Comparison of ENCODE assay signal across 8 cellular contexts in the genomic region with DNA sequence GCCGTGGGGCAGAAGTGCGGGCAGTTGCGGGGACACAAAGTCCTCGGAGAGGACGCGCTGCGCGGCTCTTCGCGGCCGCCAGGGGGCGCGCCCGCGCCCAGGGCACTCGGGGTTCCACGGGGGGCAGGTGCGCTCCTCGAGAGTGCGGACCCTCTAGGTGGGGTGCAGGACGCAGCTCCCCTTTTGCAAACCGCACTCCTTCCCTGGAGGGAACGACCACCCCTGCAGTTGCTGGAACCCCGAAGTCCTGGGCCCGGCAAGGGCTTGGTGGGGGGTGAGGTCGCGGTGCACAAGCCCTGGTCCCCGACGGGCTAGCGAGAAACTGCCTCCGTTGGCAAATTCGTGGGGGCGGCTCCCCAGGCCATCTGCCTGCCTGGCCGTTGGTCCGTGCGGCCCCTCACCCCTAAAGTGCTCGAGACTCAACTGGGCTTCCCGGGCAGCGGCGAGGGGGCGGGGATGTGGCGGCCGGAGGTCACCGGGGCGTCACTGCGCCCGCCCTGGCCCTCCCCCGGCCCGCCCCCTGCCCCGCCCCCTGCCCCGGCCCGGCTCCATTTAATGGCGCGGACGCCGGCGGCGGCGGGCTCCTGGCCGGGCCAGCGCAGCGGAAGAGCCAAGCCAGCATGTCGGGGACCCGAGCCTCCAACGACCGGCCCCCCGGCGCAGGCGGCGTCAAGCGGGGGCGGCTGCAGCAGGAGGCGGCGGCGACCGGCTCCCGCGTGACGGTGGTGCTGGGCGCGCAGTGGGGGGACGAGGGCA. TPM values are rescaled to one million over a fixed set of nuclear protein-coding genes. Genes with fewer than 3 reads are reported as not detected.
DNase-seq lines count a peak whose midpoint lies in the region; ATAC-seq and TF ChIP-seq lines count a peak whose summit lies in the region.

A gene (plus strand): TSS at position 579 of the 756 bp plus-strand sequence. CDS start 42 bp downstream, at position 621.

- H3K27ac ChIP-seq in SU-DHL-6 (ENCODE audit: low read depth, low read length) (no peak within 1 kb of the TSS), adrenal gland (peak within 1 kb of the TSS in 3 of 5 donors; percentile 57 to 77 (median 73)), gastrocnemius medialis (peak within 1 kb of the TSS; percentile 94 to 99 (median 96))

- peaks cover 26 to 32% of the 10 kb centered on the region in 2 donors for H3K4me1 ChIP-seq in adrenal gland (replicated peaks in 1 of 2)
- peaks cover 59 to 70% of the 10 kb centered on the region in 2 donors for H3K4me1 ChIP-seq in gastrocnemius medialis

- TF ChIP-seq POLR2A in adrenal gland (IDR thresholded peaks at IDR 0.05) (no peak), gastrocnemius medialis (IDR thresholded peaks at IDR 0.05) (peak; percentile 67 to 83)

- no peaks in the 10 kb centered on the region for H4K20me1 ChIP-seq in SU-DHL-6 (ENCODE audit: low read depth, low read length)

- peak within 1 kb of the TSS; percentile 56 for H3K4me3 ChIP-seq in SU-DHL-6 (ENCODE audit: insufficient read depth, low read length, poor library complexity, severe bottlenecking)
- H3K4me3 ChIP-seq in adrenal gland = peak within 1 kb of the TSS in 2 of 4 donors; percentile 40 to 69
- H3K4me3 ChIP-seq in gastrocnemius medialis = peak within 1 kb of the TSS; percentile 67 to 89 (median 74)

- H3K79me2 ChIP-seq in SU-DHL-6 (ENCODE audit: insufficient read depth, low read length) = no peaks in the 10 kb centered on the region

- no peaks in the 10 kb centered on the region for H3F3A ChIP-seq in SU-DHL-6 (ENCODE audit: insufficient read depth)

- peak within 1 kb of the TSS; percentile 45; the same call in 1 of the 2 replicates for H3K9ac ChIP-seq in SU-DHL-6 (ENCODE audit: low read length)

- intact Hi-C loops in adrenal gland (cut with DNase I) (no loop called here), gastrocnemius medialis (cut with DNase I; ENCODE audit: low total_unique reads) (loop anchor here (1.0 to 10.0 kb wide), 4 partner anchors 12 to 1169 kb away; no protein-coding TSS in a partner anchor)

- peak; percentile 49 for DNase-seq in NCI-H82 (lab: John Stamatoyannopoulos, UW)
- DNase-seq in NCI-H82 treated with DMSO at 0.1 percent for 48 hours (lab: John Stamatoyannopoulos, UW; ENCODE audit: unreplicated experiment) = no peak
- DNase-seq in adrenal gland = peak; percentile 61 to 77 (median 74)
- DNase-seq in hypothalamus (lab: John Stamatoyannopoulos, UW) = peak in 34 of 51 donors; percentile 19 to 80 (median 53)
- peak; percentile 58 to 79 for DNase-seq in gastrocnemius medialis

- peak; percentile 44 for ATAC-seq in HG03521 (IDR thresholded peaks at IDR 0.05; ENCODE audit: unreplicated experiment)
- ATAC-seq in gastrocnemius medialis = peak; percentile 38 to 52
- no peak for ATAC-seq in GM21723 (IDR thresholded peaks at IDR 0.05; ENCODE audit: unreplicated experiment)

- in situ Hi-C loops in gastrocnemius medialis (cut with MboI; ENCODE audit: low sequenced_read_pairs in 4 of 4) = no loop called here

- H3K27me3 ChIP-seq in SU-DHL-6 (ENCODE audit: low read length) (no peaks in the 10 kb centered on the region), adrenal gland (no peaks in the 10 kb centered on the region), gastrocnemius medialis (no peaks in the 10 kb centered on the region)

- H3K36me3 ChIP-seq in SU-DHL-6 (ENCODE audit: low read length) (no peaks in the 10 kb centered on the region), adrenal gland (replicated peaks in 1 of 2) (peaks cover 0 to 8% of the 10 kb centered on the region in 2 donors), gastrocnemius medialis (no peaks in the 10 kb centered on the region)

- TF ChIP-seq CTCF in SU-DHL-6 (IDR thresholded peaks at IDR 0.05; ENCODE audit: insufficient read depth, low read length, poor library complexity, severe bottlenecking) (peak; percentile 94), adrenal gland (IDR thresholded peaks at IDR 0.05) (peak; percentile 59 to 85 (median 77)), gastrocnemius medialis (IDR thresholded peaks at IDR 0.05 in 4 of 5, conservative IDR thresholded peaks at IDR 0.05 in 1 of 5) (peak; percentile 95 to 100 (median 98))

- 0 to 2% (median 0%) methylated on average over 7 to 82 of the region's 82 CpGs; no CpG with 5 or more reads in 1 of the 4 donors for WGBS in adrenal gland, 4 donors

- no peaks in the 10 kb centered on the region for H3K9me2 ChIP-seq in SU-DHL-6 (replicated peaks; ENCODE audit: insufficient read depth, low read length)

- H2AFZ ChIP-seq in SU-DHL-6 (ENCODE audit: low read depth, low read length, severe bottlenecking) = peak within 1 kb of the TSS; percentile 68

- H3K4me2 ChIP-seq in SU-DHL-6 (ENCODE audit: low read depth, low read length, poor library complexity, severe bottlenecking) = peak within 1 kb of the TSS; percentile 67

- H3K9me3 ChIP-seq in SU-DHL-6 (ENCODE audit: insufficient read depth, low read length) = no peaks in the 10 kb centered on the region
- H3K9me3 ChIP-seq in adrenal gland (replicated peaks in 1 of 3) = no peaks in the 10 kb centered on the region
- H3K9me3 ChIP-seq in gastrocnemius medialis = no peaks in the 10 kb centered on the region

RNA-seq across cellular contexts. Expression of the gene that starts here (rescaled TPM):
- 10 to 100 TPM in 6 of 8 donors, 1 to 10 TPM in 2; 6.9 to 39.1 (median 18.2) TPM for total RNA-seq in adrenal gland
- 10 to 100 TPM in 2 of 3 donors, 1 to 10 TPM in 1; 5.6 to 20.1 (median 16.7) TPM for polyA plus RNA-seq in adrenal gland
- 100 to 1,000 TPM; 165 to 577 (median 232) TPM for total RNA-seq in gastrocnemius medialis

Comparison
In these comparisons a context has a peak if more than half of its experiments do, and no peak if none do; other contexts are left out.
1. RNA of the gene that starts here (total RNA-seq): 165 to 577 TPM in gastrocnemius medialis; 6.9 to 39.1 TPM in adrenal gland; every median in the first group is over 4 times any median in the second.
2. POLR2A ChIP-seq: peak in gastrocnemius medialis (2 of 2); none in adrenal gland (0 of 2).
3. Peak in every context shown above with its lines, with median percentiles within 50 percentile points of each other: CTCF ChIP-seq.